In genomic region chr20:18058661-18059467, GRCh38 we compare ENCODE assay signal across 10 cellular contexts. TPM values are rescaled to one million over a fixed set of nuclear protein-coding genes. Genes with fewer than 3 reads are reported as not detected.
DNase-seq lines count a peak whose midpoint lies in the region; ATAC-seq, FAIRE-seq and TF ChIP-seq lines count a peak whose summit lies in the region.
"Had no signal": no experiment of that assay in that cellular context is flagged by ENCODE, and none has a peak within 500 bp of the region (broad histone marks: within the 10 kb centered on the region; RNA-seq: fewer than 3 reads in every experiment).

No MANE protein-coding gene starts in this region.

- H3K79me1 ChIP-seq in H9 (ENCODE audit: insufficient read depth, low read depth, low read length, poor library complexity, severe bottlenecking): no peaks in the 10 kb centered on the region

- H3K4me1 Mint-ChIP-seq in H9: peaks cover 25 to 27% of the 10 kb centered on the region in 2 experiments
- H3K4me1 Mint-ChIP-seq in activated CD4-positive, alpha-beta memory T cell treated with anti-CD3 and anti-CD28 coated beads, Interleukin-2, amount 10 ng/mL, durations not matched to agents 7 days and 5 days: peaks cover 11% of the 10 kb centered on the region

- no peak overlapping the region for H2BK120ac ChIP-seq in H9 (ENCODE audit: low read depth, low read length, poor library complexity, severe bottlenecking)

- peak overlapping the region in 2 of 3 experiments; percentile 42 to 63; a peak in 2 of 7 replicates for H3K27ac Mint-ChIP-seq in H9
- H3K27ac Mint-ChIP-seq in activated CD4-positive, alpha-beta memory T cell treated with anti-CD3 and anti-CD28 coated beads, Interleukin-2, amount 10 ng/mL, durations not matched to agents 7 days and 5 days: no peak overlapping the region

- H2BK12ac ChIP-seq in H9 (ENCODE audit: insufficient read length, low read depth, low read length): no peak overlapping the region

- FAIRE-seq in pancreas (lab: Jason Lieb, UNC): no peak

- H3K4me2 ChIP-seq in H9 (ENCODE audit: insufficient read depth, insufficient read length, low read length): peak overlapping the region; percentile 84

- H3K4me1 ChIP-seq in H9 (ENCODE audit: insufficient read depth, low read length): no peaks in the 10 kb centered on the region
- H3K4me1 ChIP-seq in endocrine pancreas (ENCODE audit: control insufficient read depth, insufficient read depth, low read length): no peaks in the 10 kb centered on the region
- peaks cover 0 to 8% (median 0%) of the 10 kb centered on the region in 3 donors for H3K4me1 ChIP-seq in pancreas

- no peaks in the 10 kb centered on the region for H3K9me3 ChIP-seq in H9 (ENCODE audit: control insufficient read depth, low read depth, low read length)
- H3K9me3 ChIP-seq in endocrine pancreas (ENCODE audit: control insufficient read depth, low read length): no peaks in the 10 kb centered on the region
- no peaks in the 10 kb centered on the region for H3K9me3 ChIP-seq in pancreas
- H3K9me3 ChIP-seq: gastroesophageal sphincter had no signal

- no peaks in the 10 kb centered on the region for H4K20me1 ChIP-seq in H9 (ENCODE audit: control insufficient read depth, insufficient read depth, insufficient read length)

- no peak overlapping the region for H2AFZ ChIP-seq in H9 (ENCODE audit: low read length)

- H3K9ac ChIP-seq in H9 (ENCODE audit: extremely low read depth, insufficient read length, low read length) (peak overlapping the region; percentile 4), endocrine pancreas (ENCODE audit: control insufficient read depth, insufficient read depth, low read length) (peak overlapping the region; percentile 7)

- peak overlapping the region; percentile 55 for H3K4me3 ChIP-seq in endocrine pancreas (ENCODE audit: control insufficient read depth, insufficient read depth, low read length)
- H3K4me3 ChIP-seq in pancreas: peak overlapping the region; percentile 5 to 71 (median 44)
- H3K4me3 ChIP-seq: gastroesophageal sphincter had no signal

- no peak overlapping the region for H3K18ac ChIP-seq in H9 (ENCODE audit: insufficient read length, low read depth, low read length)

- no peaks in the 10 kb centered on the region; the same call in 1 of the 2 replicates for H3K27me3 ChIP-seq in H9 (ENCODE audit: insufficient read depth, low read length)
- H3K27me3 ChIP-seq in endocrine pancreas (ENCODE audit: control insufficient read depth, insufficient read depth, low read length): no peaks in the 10 kb centered on the region
- H3K27me3 ChIP-seq in pancreas: no peaks in the 10 kb centered on the region

- H4K8ac ChIP-seq in H9 (replicated peaks; ENCODE audit: insufficient read length, low read depth, low read length): no peak overlapping the region

- intact Hi-C loops in pancreas (cut with DNase I): no loop called here

- ATAC-seq in pancreas: peak; percentile 60 to 75 (median 70)
- ATAC-seq in GM21825 (IDR thresholded peaks at IDR 0.05; ENCODE audit: unreplicated experiment): no peak
- ATAC-seq: gastroesophageal sphincter had no signal

- CTCF ChIA-PET in activated CD4-positive, alpha-beta memory T cell treated with anti-CD3 and anti-CD28 coated beads, Interleukin-2, amount 10 ng/mL, durations not matched to agents 7 days and 5 days (lab: Charles Lee): no interaction called here

- no peak overlapping the region for H4K5ac ChIP-seq in H9 (ENCODE audit: insufficient read length, low read depth, low read length)

- no peak overlapping the region for H3K56ac ChIP-seq in H9 (ENCODE audit: insufficient read length, low read depth, low read length)

- DNase-seq in H9 (peak; percentile 87), NCI-H2171 (lab: John Stamatoyannopoulos, UW) (peak; percentile 89), pancreas (peak; percentile 51 to 88 (median 66)), CD1c-positive myeloid dendritic cell (ENCODE audit: extremely low spot score) (no peak)
- no peak for DNase-seq in activated CD4-positive, alpha-beta memory T cell treated with anti-CD3 and anti-CD28 coated beads, Interleukin-2, amount 10 ng/mL, durations not matched to agents 7 days and 5 days
- no peak for DNase-seq in NK-92 treated with Interleukin-12 subunit alpha and Interleukin-12 subunit beta, amount 100 ng/mL, for 24 hours (lab: John Stamatoyannopoulos, UW)

- H3K14ac ChIP-seq in H9 (ENCODE audit: insufficient read depth, low read length): no peak overlapping the region

- H3K23me2 ChIP-seq in H9 (ENCODE audit: insufficient read length, low read depth, low read length, poor library complexity, severe bottlenecking): peaks cover 24% of the 10 kb centered on the region

- peak overlapping the region; percentile 60 to 90 for H3K4me3 Mint-ChIP-seq in H9
- H3K4me3 Mint-ChIP-seq in activated CD4-positive, alpha-beta memory T cell treated with anti-CD3 and anti-CD28 coated beads, Interleukin-2, amount 10 ng/mL, durations not matched to agents 7 days and 5 days: no peak overlapping the region

- no peak overlapping the region for H3T11ph ChIP-seq in H9 (ENCODE audit: low read length)

- no peak overlapping the region for H3K23ac ChIP-seq in H9 (ENCODE audit: insufficient read length, low read depth, low read length)

- H2AK5ac ChIP-seq in H9 (ENCODE audit: insufficient read length, low read length): no peak overlapping the region

- H4K91ac ChIP-seq in H9 (ENCODE audit: insufficient read length, low read depth, low read length): no peak overlapping the region

- no peaks in the 10 kb centered on the region; a peak in 1 of 7 replicates for H3K36me3 Mint-ChIP-seq in H9 (ENCODE audit: insufficient read depth in 1 of 3, low read depth in 3 of 3)
- H3K36me3 Mint-ChIP-seq in activated CD4-positive, alpha-beta memory T cell treated with anti-CD3 and anti-CD28 coated beads, Interleukin-2, amount 10 ng/mL, durations not matched to agents 7 days and 5 days (ENCODE audit: low read depth): peaks cover 2% of the 10 kb centered on the region

- POLR2A ChIA-PET in activated CD4-positive, alpha-beta memory T cell treated with anti-CD3 and anti-CD28 coated beads, Interleukin-2, amount 10 ng/mL, durations not matched to agents 7 days and 5 days (lab: Charles Lee): interaction anchor here (0.6 kb wide), 1 partner anchor 552 kb away, joined by 3 read pairs; no protein-coding TSS in a partner anchor

- 0 out of 3 replicates have a peak, but pooled peaks have one; percentile 9 for TF ChIP-seq CTCF in H9 (conservative IDR thresholded peaks at IDR 0.05)
- no peak for TF ChIP-seq CTCF in pancreas (IDR thresholded peaks at IDR 0.05)

- WGBS in H9 (ENCODE audit: extremely low coverage, insufficient read length, low lambda C conversion rate): no CpG with 5 or more reads among the region's 46 CpGs
- 2% methylated on average over 40 to 46 of the region's 46 CpGs for WGBS in pancreas, 2 donors

- no peaks in the 10 kb centered on the region for H3K79me2 ChIP-seq in H9 (ENCODE audit: insufficient read depth, low read length)

- no peak overlapping the region for H3K27ac ChIP-seq in H9 (ENCODE audit: insufficient read length, low read depth, low read length)
- H3K27ac ChIP-seq in pancreas: peak overlapping the region; percentile 50 to 87 (median 71)
- H3K27ac ChIP-seq: gastroesophageal sphincter had no signal

- H3K36me3 ChIP-seq in endocrine pancreas (ENCODE audit: control insufficient read depth, insufficient read depth, low read length) (no peaks in the 10 kb centered on the region), pancreas (no peaks in the 10 kb centered on the region)
- H3K36me3 ChIP-seq: gastroesophageal sphincter had no signal

- no peak overlapping the region for H2BK15ac ChIP-seq in H9 (ENCODE audit: low read depth, low read length)

- no peak overlapping the region for H3K4ac ChIP-seq in H9 (ENCODE audit: low read depth, low read length)

- no peaks in the 10 kb centered on the region for H3K9me3 Mint-ChIP-seq in H9
- no peaks in the 10 kb centered on the region for H3K9me3 Mint-ChIP-seq in activated CD4-positive, alpha-beta memory T cell treated with anti-CD3 and anti-CD28 coated beads, Interleukin-2, amount 10 ng/mL, durations not matched to agents 7 days and 5 days

- no peak overlapping the region for H2BK20ac ChIP-seq in H9 (ENCODE audit: low read depth, low read length, poor library complexity, severe bottlenecking)

- peaks cover 35% of the 10 kb centered on the region for H3K27me3 Mint-ChIP-seq in H9 (ENCODE audit: low read depth)
- H3K27me3 Mint-ChIP-seq in activated CD4-positive, alpha-beta memory T cell treated with anti-CD3 and anti-CD28 coated beads, Interleukin-2, amount 10 ng/mL, durations not matched to agents 7 days and 5 days: peaks cover 59% of the 10 kb centered on the region

- no peak overlapping the region for H2BK5ac ChIP-seq in H9 (ENCODE audit: insufficient read length, low read length)

RNA-seq across cellular contexts. Expression of gene OVOL2, which starts 1.1 kb away (rescaled TPM):
- 5.8 and 6.4 TPM in 2 replicates for total RNA-seq in H9 (2021)
- 1 to 10 TPM; 4.2 to 7.9 (median 4.9) TPM for total RNA-seq in pancreas
- polyA plus RNA-seq in pancreas: 1 to 10 TPM; 4.4 to 6.6 TPM
- under 1 TPM in 1 of 2 experiments, not detected in 1; 0.25 TPM for total RNA-seq in activated CD4-positive, alpha-beta memory T cell treated with anti-CD3 and anti-CD28 coated beads, Interleukin-2, amount 10 ng/mL, durations not matched to agents 7 days and 5 days
- total RNA-seq: T-helper 2 cell treated with Interferon-gamma antibody and Interleukin-4, amounts not matched to agents 100 ng/mL and 5 ng/mL, for 36 hours had no signal

Comparison
In these comparisons a context has a peak if more than half of its experiments do, and no peak if none do; other contexts are left out.
1. DNase-seq: peak in H9 (single experiment), NCI-H2171 (single experiment) and pancreas (6 of 6); none in activated CD4-positive, alpha-beta memory T cell treated with anti-CD3 and anti-CD28 coated beads, Interleukin-2, amount 10 ng/mL, durations not matched to agents 7 days and 5 days (single experiment), NK-92 treated with Interleukin-12 subunit alpha and Interleukin-12 subunit beta, amount 100 ng/mL, for 24 hours (single experiment) and CD1c-positive myeloid dendritic cell (single experiment).